ENCODE assay signal across 23 cellular contexts in genomic region chr3:31596176-31596575, GRCh38.
DNase-seq lines count a peak whose midpoint lies in the region; ATAC-seq, FAIRE-seq and TF ChIP-seq lines count a peak whose summit lies in the region.
"Had no signal": no experiment of that assay in that cellular context is flagged by ENCODE, and none has a peak within 500 bp of the region (broad histone marks: within the 10 kb centered on the region; RNA-seq: fewer than 3 reads in every experiment).

No MANE protein-coding gene starts in this region.

- peaks cover 13% of the 10 kb centered on the region for H3K9me3 ChIP-seq in CD4-positive, alpha-beta T cell (ENCODE audit: control insufficient read depth, low read length)
- no peaks in the 10 kb centered on the region for H3K9me3 ChIP-seq in small intestine (ENCODE audit: control insufficient read depth, low read depth)
- H3K9me3 ChIP-seq: adrenal gland, body of pancreas, prostate gland, sigmoid colon, SJCRH30, testis had no signal

- WGBS in small intestine, 3 donors = 74 to 88% (median 76%) methylated on average over 1 of the region's 1 CpG

- CTCF ChIA-PET in CD4-positive, alpha-beta T cell (lab: Charles Lee) = no interaction called here
- CTCF ChIA-PET in HEK293T (lab: Yijun Ruan, JAX) = no interaction called here

- DNase-seq in CD14-positive monocyte (ENCODE audit: low spot score) (no peak), left colon (no peak), progenitor cell of endocrine pancreas (ENCODE audit: low spot score, unreplicated experiment) (no peak), HEK293T (ENCODE audit: extremely low spot score) (no peak), small intestine (no peak)
- no peak for DNase-seq in CD4-positive, alpha-beta T cell
- no peak for DNase-seq in activated T-helper 2 cell treated with anti-CD3 and anti-CD28 coated beads, Interferon-gamma antibody, Interleukin-2, Interleukin-4, amounts not matched to agents 10 μg/mL and 5 μg/mL and 100 μg/mL, durations not matched to agents 14 hours and 24 hours and 36 hours (ENCODE audit: low spot score)
- DNase-seq: adrenal gland; body of pancreas; C1 segment of cervical spinal cord; HCEC 1CT; head of caudate nucleus; Karpas-422; mesenchymal stem cell; NCI-H1417 treated with DMSO at 0.1 percent for 48 hours; NCI-H2081 treated with DMSO at 0.1 percent for 48 hours; NCI-H748 treated with DMSO at 0.1 percent for 48 hours; sigmoid colon; SJCRH30; stimulated activated naive CD4-positive, alpha-beta T cell; testis had no signal

- peak overlapping the region in 4 of 7 donors; percentile 27 to 80 (median 50) for H3K27ac Mint-ChIP-seq in CD14-positive monocyte
- peak overlapping the region; percentile 10 for H3K27ac Mint-ChIP-seq in CD4-positive, alpha-beta T cell
- H3K27ac Mint-ChIP-seq in activated T-helper 2 cell treated with anti-CD3 and anti-CD28 coated beads, Interferon-gamma antibody, Interleukin-2, Interleukin-4, amounts not matched to agents 10 μg/mL and 5 μg/mL and 100 μg/mL, durations not matched to agents 14 hours and 24 hours and 36 hours = peak overlapping the region; percentile 5
- no peak overlapping the region for H3K27ac Mint-ChIP-seq in progenitor cell of endocrine pancreas

- ATAC-seq in CD4-positive, alpha-beta T cell (ENCODE audit: poor library complexity) = no peak
- peak; percentile 52 for ATAC-seq in left colon
- ATAC-seq: body of pancreas had no signal

- TF ChIP-seq CTCF in CD14-positive monocyte (IDR thresholded peaks at IDR 0.05) (no peak), progenitor cell of endocrine pancreas (IDR thresholded peaks at IDR 0.05; ENCODE audit: unreplicated experiment) (no peak)
- TF ChIP-seq CTCF in CD4-positive, alpha-beta T cell (IDR thresholded peaks at IDR 0.05) = no peak

- H3K4me3 Mint-ChIP-seq in CD14-positive monocyte (no peak overlapping the region), progenitor cell of endocrine pancreas (ENCODE audit: low read depth) (no peak overlapping the region)
- no peak overlapping the region for H3K4me3 Mint-ChIP-seq in CD4-positive, alpha-beta T cell
- no peak overlapping the region for H3K4me3 Mint-ChIP-seq in activated T-helper 2 cell treated with anti-CD3 and anti-CD28 coated beads, Interferon-gamma antibody, Interleukin-2, Interleukin-4, amounts not matched to agents 10 μg/mL and 5 μg/mL and 100 μg/mL, durations not matched to agents 14 hours and 24 hours and 36 hours (ENCODE audit: low read depth)

- H3K4me3 ChIP-seq in small intestine (ENCODE audit: low read depth in 1 of 2, low read length in 2 of 2) = no peak overlapping the region
- H3K4me3 ChIP-seq: adrenal gland, body of pancreas, prostate gland, sigmoid colon, SJCRH30, testis had no signal

- H3K27ac ChIP-seq in CD4-positive, alpha-beta T cell (ENCODE audit: low read depth, low read length) = no peak overlapping the region
- H3K27ac ChIP-seq in small intestine (ENCODE audit: low read depth in 1 of 2, low read length in 1 of 2) = no peak overlapping the region
- H3K27ac ChIP-seq: adrenal gland, body of pancreas, epithelial cell of prostate, prostate gland, sigmoid colon, SJCRH30, testis had no signal

- peaks cover 40 to 57% of the 10 kb centered on the region in 2 donors for H3K36me3 Mint-ChIP-seq in CD14-positive monocyte
- peaks cover 88% of the 10 kb centered on the region for H3K36me3 Mint-ChIP-seq in CD4-positive, alpha-beta T cell (ENCODE audit: low read depth)
- H3K36me3 Mint-ChIP-seq in activated T-helper 2 cell treated with anti-CD3 and anti-CD28 coated beads, Interferon-gamma antibody, Interleukin-2, Interleukin-4, amounts not matched to agents 10 μg/mL and 5 μg/mL and 100 μg/mL, durations not matched to agents 14 hours and 24 hours and 36 hours (ENCODE audit: low read depth) = peaks cover 83% of the 10 kb centered on the region
- H3K36me3 Mint-ChIP-seq in progenitor cell of endocrine pancreas (ENCODE audit: insufficient read depth) = peaks cover 43% of the 10 kb centered on the region

- no peaks in the 10 kb centered on the region for H3K27me3 ChIP-seq in CD4-positive, alpha-beta T cell (ENCODE audit: control insufficient read depth, insufficient read depth, low read length)
- H3K27me3 ChIP-seq in small intestine (ENCODE audit: control insufficient read depth in 2 of 2, insufficient read depth in 2 of 2, low read length in 2 of 2) = no peaks in the 10 kb centered on the region
- H3K27me3 ChIP-seq: adrenal gland, body of pancreas, sigmoid colon, SJCRH30, testis had no signal

- no peak for FAIRE-seq in small intestine (lab: Jason Lieb, UNC)

- H3K9me3 Mint-ChIP-seq in CD14-positive monocyte (no peaks in the 10 kb centered on the region), progenitor cell of endocrine pancreas (ENCODE audit: low read depth) (peaks cover 3% of the 10 kb centered on the region)
- peaks cover 7% of the 10 kb centered on the region for H3K9me3 Mint-ChIP-seq in CD4-positive, alpha-beta T cell
- H3K9me3 Mint-ChIP-seq in activated T-helper 2 cell treated with anti-CD3 and anti-CD28 coated beads, Interferon-gamma antibody, Interleukin-2, Interleukin-4, amounts not matched to agents 10 μg/mL and 5 μg/mL and 100 μg/mL, durations not matched to agents 14 hours and 24 hours and 36 hours = peaks cover 26% of the 10 kb centered on the region

- H3K27me3 Mint-ChIP-seq in CD14-positive monocyte (ENCODE audit: low read depth in 3 of 3) (no peaks in the 10 kb centered on the region), progenitor cell of endocrine pancreas (no peaks in the 10 kb centered on the region)
- H3K27me3 Mint-ChIP-seq in CD4-positive, alpha-beta T cell = no peaks in the 10 kb centered on the region
- no peaks in the 10 kb centered on the region for H3K27me3 Mint-ChIP-seq in activated T-helper 2 cell treated with anti-CD3 and anti-CD28 coated beads, Interferon-gamma antibody, Interleukin-2, Interleukin-4, amounts not matched to agents 10 μg/mL and 5 μg/mL and 100 μg/mL, durations not matched to agents 14 hours and 24 hours and 36 hours (ENCODE audit: low read depth)

- intact Hi-C loops in CD14-positive monocyte (cut with micrococcal nuclease) (no loop called here), left colon (cut with DNase I, micrococcal nuclease) (no loop called here)
- intact Hi-C loops in CD4-positive, alpha-beta T cell (cut with DNase I, micrococcal nuclease) = no loop called here
- intact Hi-C loops in activated T-helper 2 cell treated with anti-CD3 and anti-CD28 coated beads, Interferon-gamma antibody, Interleukin-2, Interleukin-4, amounts not matched to agents 10 μg/mL and 5 μg/mL and 100 μg/mL, durations not matched to agents 14 hours and 24 hours and 36 hours (cut with micrococcal nuclease) = no loop called here

- H3K4me1 ChIP-seq in small intestine (ENCODE audit: control insufficient read depth in 2 of 2, insufficient read depth in 1 of 2, low read depth in 1 of 2, low read length in 1 of 2) = peaks cover 0 to 3% of the 10 kb centered on the region in 2 donors
- H3K4me1 ChIP-seq: body of pancreas, prostate gland, sigmoid colon, SJCRH30, testis had no signal

- H3K4me1 Mint-ChIP-seq in CD14-positive monocyte (no peaks in the 10 kb centered on the region), progenitor cell of endocrine pancreas (ENCODE audit: low read depth) (peaks cover 6% of the 10 kb centered on the region)
- peaks cover 56% of the 10 kb centered on the region for H3K4me1 Mint-ChIP-seq in CD4-positive, alpha-beta T cell (ENCODE audit: low read depth)
- H3K4me1 Mint-ChIP-seq in activated T-helper 2 cell treated with anti-CD3 and anti-CD28 coated beads, Interferon-gamma antibody, Interleukin-2, Interleukin-4, amounts not matched to agents 10 μg/mL and 5 μg/mL and 100 μg/mL, durations not matched to agents 14 hours and 24 hours and 36 hours (ENCODE audit: low read depth) = peaks cover 37% of the 10 kb centered on the region

- peaks cover 2 to 6% of the 10 kb centered on the region in 2 donors for H3K36me3 ChIP-seq in small intestine (ENCODE audit: control insufficient read depth in 2 of 2, insufficient read depth in 2 of 2, low read length in 2 of 2)
- H3K36me3 ChIP-seq: adrenal gland, prostate gland, SJCRH30 had no signal

- POLR2A ChIA-PET in CD4-positive, alpha-beta T cell (lab: Charles Lee) = interaction anchor here (1.5 kb wide), 1 partner anchor 16 kb away, joined by 5 read pairs; no protein-coding TSS in a partner anchor
- POLR2A ChIA-PET in HEK293T (lab: Yijun Ruan, JAX) = no interaction called here

TF ChIP-seq in HEK293T, 16 proteins besides CTCF, POLR2A, EP300 and RAD21:
- no peak for TF ChIP-seq ZNF384 (IDR thresholded peaks at IDR 0.05)
- TF ChIP-seq ARNT (IDR thresholded peaks at IDR 0.05) = no peak
- TF ChIP-seq L3MBTL2 (conservative IDR thresholded peaks at IDR 0.05) = no peak
- TF ChIP-seq LEF1 (IDR thresholded peaks at IDR 0.05; ENCODE audit: borderline replicate concordance) = no peak
- TF ChIP-seq HDGF (IDR thresholded peaks at IDR 0.05; ENCODE audit: borderline replicate concordance) = no peak
- TF ChIP-seq SUZ12 (IDR thresholded peaks at IDR 0.05) = no peak
- no peak for TF ChIP-seq CTBP1 (IDR thresholded peaks at IDR 0.05; ENCODE audit: borderline replicate concordance)
- TF ChIP-seq FOXA1 (IDR thresholded peaks at IDR 0.05) = no peak
- no peak for TF ChIP-seq SP1 (IDR thresholded peaks at IDR 0.05)
- no peak for TF ChIP-seq TARDBP (IDR thresholded peaks at IDR 0.05)
- TF ChIP-seq FOXK2 (IDR thresholded peaks at IDR 0.05) = no peak
- TF ChIP-seq FOXM1 (IDR thresholded peaks at IDR 0.05; ENCODE audit: borderline replicate concordance) = no peak
- TF ChIP-seq PKNOX1 (IDR thresholded peaks at IDR 0.05) = no peak
- no peak for TF ChIP-seq BHLHE40 (IDR thresholded peaks at IDR 0.05; ENCODE audit: borderline replicate concordance)
- TF ChIP-seq ELF4 (IDR thresholded peaks at IDR 0.05) = no peak
